1 cellular context compared by ENCODE assay signal in genomic region chr19:13099073-13099999, GRCh38.
TF ChIP-seq lines count a peak whose summit lies in the region.

No MANE protein-coding gene starts in this region.

TF ChIP-seq in K562, 482 proteins besides CTCF, POLR2A, EP300 and RAD21 (continued from another document and continues in another):
- TF ChIP-seq MGA (IDR thresholded peaks at IDR 0.05) (peak; percentile 93), NR4A1 (CRISPR knock-in tag; IDR thresholded peaks at IDR 0.05) (0 out of 2 replicates have a peak, but pooled peaks have one; percentile 32), NR4A1 (tag; IDR thresholded peaks at IDR 0.05) (peak; percentile 85; the same call in 1 of the 2 replicates), TRIM25 (IDR thresholded peaks at IDR 0.05; ENCODE audit: borderline replicate concordance) (no peak), GTF2F1 (IDR thresholded peaks at IDR 0.05; ENCODE audit: low read depth, low read length) (no peak), MEF2A (IDR thresholded peaks at IDR 0.05; ENCODE audit: control insufficient read depth, low read depth, low read length) (no peak), TCFL5 (CRISPR knock-in tag; conservative IDR thresholded peaks at IDR 0.05) (no peak), TCF7L2 (IDR thresholded peaks at IDR 0.05; ENCODE audit: low read depth, low read length) (no peak), FOS (IDR thresholded peaks at IDR 0.05; ENCODE audit: extremely low read depth, insufficient read length) (no peak), ZFPM2 (CRISPR knock-in tag; IDR thresholded peaks at IDR 0.05) (0 out of 2 replicates have a peak, but pooled peaks have one; percentile 11), SREBF2 (CRISPR knock-in tag; IDR thresholded peaks at IDR 0.05) (no peak), FOXK1 (CRISPR knock-in tag; IDR thresholded peaks at IDR 0.05; ENCODE audit: borderline replicate concordance) (peak; percentile 53; the same call in 1 of the 2 replicates), SMAD1 (IDR thresholded peaks at IDR 0.05; ENCODE audit: low read depth, low read length, partially characterized antibody) (no peak), ZNF707 (CRISPR knock-in tag; conservative IDR thresholded peaks at IDR 0.05) (no peak), ZNF551 (CRISPR knock-in tag; IDR thresholded peaks at IDR 0.05) (no peak), TEAD2 (tag; IDR thresholded peaks at IDR 0.05) (no peak), SRSF9 (IDR thresholded peaks at IDR 0.05; ENCODE audit: borderline replicate concordance, low read depth, low read length) (no peak), KLF1 (tag; IDR thresholded peaks at IDR 0.05) (peak; percentile 66), SLC30A9 (CRISPR knock-in tag; IDR thresholded peaks at IDR 0.05) (no peak), BCL6 (CRISPR knock-in tag; IDR thresholded peaks at IDR 0.05) (no peak), TEAD1 (CRISPR knock-in tag; IDR thresholded peaks at IDR 0.05) (0 out of 4 replicates have a peak, but pooled peaks of 1 of the 2 experiments have one; percentile 20), CHD2 (IDR thresholded peaks at IDR 0.05; ENCODE audit: low read depth, low read length) (no peak), PRMT5 (CRISPR knock-in tag; IDR thresholded peaks at IDR 0.05) (no peak)
- TF ChIP-seq, protein P1, sequence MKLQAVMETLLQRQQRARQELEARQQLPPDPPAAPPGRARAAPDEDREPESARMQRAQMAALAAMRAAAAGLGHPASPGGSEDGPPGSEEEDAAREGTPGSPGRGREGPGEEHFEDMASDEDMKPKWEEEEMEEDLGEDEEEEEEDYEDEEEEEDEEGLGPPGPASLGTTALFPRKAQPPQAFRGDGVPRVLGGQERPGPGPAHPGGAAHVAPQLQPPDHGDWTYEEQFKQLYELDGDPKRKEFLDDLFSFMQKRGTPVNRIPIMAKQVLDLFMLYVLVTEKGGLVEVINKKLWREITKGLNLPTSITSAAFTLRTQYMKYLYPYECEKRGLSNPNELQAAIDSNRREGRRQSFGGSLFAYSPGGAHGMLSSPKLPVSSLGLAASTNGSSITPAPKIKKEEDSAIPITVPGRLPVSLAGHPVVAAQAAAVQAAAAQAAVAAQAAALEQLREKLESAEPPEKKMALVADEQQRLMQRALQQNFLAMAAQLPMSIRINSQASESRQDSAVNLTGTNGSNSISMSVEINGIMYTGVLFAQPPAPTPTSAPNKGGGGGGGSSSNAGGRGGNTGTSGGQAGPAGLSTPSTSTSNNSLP (IDR thresholded peaks at IDR 0.05; ENCODE audit: borderline replicate concordance, low read depth, low read length) = no peak
- TF ChIP-seq, protein P2, sequence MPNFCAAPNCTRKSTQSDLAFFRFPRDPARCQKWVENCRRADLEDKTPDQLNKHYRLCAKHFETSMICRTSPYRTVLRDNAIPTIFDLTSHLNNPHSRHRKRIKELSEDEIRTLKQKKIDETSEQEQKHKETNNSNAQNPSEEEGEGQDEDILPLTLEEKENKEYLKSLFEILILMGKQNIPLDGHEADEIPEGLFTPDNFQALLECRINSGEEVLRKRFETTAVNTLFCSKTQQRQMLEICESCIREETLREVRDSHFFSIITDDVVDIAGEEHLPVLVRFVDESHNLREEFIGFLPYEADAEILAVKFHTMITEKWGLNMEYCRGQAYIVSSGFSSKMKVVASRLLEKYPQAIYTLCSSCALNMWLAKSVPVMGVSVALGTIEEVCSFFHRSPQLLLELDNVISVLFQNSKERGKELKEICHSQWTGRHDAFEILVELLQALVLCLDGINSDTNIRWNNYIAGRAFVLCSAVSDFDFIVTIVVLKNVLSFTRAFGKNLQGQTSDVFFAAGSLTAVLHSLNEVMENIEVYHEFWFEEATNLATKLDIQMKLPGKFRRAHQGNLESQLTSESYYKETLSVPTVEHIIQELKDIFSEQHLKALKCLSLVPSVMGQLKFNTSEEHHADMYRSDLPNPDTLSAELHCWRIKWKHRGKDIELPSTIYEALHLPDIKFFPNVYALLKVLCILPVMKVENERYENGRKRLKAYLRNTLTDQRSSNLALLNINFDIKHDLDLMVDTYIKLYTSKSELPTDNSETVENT (CRISPR knock-in tag; IDR thresholded peaks at IDR 0.05) = 0 out of 2 replicates have a peak, but pooled peaks have one; percentile 14
- TF ChIP-seq, protein P3, sequence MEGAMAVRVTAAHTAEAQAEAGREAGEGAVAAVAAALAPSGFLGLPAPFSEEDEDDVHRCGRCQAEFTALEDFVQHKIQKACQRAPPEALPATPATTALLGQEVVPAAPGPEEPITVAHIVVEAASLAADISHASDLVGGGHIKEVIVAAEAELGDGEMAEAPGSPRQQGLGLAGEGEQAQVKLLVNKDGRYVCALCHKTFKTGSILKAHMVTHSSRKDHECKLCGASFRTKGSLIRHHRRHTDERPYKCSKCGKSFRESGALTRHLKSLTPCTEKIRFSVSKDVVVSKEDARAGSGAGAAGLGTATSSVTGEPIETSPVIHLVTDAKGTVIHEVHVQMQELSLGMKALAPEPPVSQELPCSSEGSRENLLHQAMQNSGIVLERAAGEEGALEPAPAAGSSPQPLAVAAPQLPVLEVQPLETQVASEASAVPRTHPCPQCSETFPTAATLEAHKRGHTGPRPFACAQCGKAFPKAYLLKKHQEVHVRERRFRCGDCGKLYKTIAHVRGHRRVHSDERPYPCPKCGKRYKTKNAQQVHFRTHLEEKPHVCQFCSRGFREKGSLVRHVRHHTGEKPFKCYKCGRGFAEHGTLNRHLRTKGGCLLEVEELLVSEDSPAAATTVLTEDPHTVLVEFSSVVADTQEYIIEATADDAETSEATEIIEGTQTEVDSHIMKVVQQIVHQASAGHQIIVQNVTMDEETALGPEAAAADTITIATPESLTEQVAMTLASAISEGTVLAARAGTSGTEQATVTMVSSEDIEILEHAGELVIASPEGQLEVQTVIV (CRISPR knock-in tag; IDR thresholded peaks at IDR 0.05; ENCODE audit: borderline replicate concordance) = peak; percentile 82
- TF ChIP-seq, protein P4, sequence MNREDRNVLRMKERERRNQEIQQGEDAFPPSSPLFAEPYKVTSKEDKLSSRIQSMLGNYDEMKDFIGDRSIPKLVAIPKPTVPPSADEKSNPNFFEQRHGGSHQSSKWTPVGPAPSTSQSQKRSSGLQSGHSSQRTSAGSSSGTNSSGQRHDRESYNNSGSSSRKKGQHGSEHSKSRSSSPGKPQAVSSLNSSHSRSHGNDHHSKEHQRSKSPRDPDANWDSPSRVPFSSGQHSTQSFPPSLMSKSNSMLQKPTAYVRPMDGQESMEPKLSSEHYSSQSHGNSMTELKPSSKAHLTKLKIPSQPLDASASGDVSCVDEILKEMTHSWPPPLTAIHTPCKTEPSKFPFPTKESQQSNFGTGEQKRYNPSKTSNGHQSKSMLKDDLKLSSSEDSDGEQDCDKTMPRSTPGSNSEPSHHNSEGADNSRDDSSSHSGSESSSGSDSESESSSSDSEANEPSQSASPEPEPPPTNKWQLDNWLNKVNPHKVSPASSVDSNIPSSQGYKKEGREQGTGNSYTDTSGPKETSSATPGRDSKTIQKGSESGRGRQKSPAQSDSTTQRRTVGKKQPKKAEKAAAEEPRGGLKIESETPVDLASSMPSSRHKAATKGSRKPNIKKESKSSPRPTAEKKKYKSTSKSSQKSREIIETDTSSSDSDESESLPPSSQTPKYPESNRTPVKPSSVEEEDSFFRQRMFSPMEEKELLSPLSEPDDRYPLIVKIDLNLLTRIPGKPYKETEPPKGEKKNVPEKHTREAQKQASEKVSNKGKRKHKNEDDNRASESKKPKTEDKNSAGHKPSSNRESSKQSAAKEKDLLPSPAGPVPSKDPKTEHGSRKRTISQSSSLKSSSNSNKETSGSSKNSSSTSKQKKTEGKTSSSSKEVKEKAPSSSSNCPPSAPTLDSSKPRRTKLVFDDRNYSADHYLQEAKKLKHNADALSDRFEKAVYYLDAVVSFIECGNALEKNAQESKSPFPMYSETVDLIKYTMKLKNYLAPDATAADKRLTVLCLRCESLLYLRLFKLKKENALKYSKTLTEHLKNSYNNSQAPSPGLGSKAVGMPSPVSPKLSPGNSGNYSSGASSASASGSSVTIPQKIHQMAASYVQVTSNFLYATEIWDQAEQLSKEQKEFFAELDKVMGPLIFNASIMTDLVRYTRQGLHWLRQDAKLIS (CRISPR knock-in tag; IDR thresholded peaks at IDR 0.05) = peak; percentile 17; the same call in 1 of the 2 replicates
- TF ChIP-seq, protein P5, sequence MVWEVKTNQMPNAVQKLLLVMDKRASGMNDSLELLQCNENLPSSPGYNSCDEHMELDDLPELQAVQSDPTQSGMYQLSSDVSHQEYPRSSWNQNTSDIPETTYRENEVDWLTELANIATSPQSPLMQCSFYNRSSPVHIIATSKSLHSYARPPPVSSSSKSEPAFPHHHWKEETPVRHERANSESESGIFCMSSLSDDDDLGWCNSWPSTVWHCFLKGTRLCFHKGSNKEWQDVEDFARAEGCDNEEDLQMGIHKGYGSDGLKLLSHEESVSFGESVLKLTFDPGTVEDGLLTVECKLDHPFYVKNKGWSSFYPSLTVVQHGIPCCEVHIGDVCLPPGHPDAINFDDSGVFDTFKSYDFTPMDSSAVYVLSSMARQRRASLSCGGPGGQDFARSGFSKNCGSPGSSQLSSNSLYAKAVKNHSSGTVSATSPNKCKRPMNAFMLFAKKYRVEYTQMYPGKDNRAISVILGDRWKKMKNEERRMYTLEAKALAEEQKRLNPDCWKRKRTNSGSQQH (CRISPR knock-in tag; IDR thresholded peaks at IDR 0.05) = no peak
